In the genomic region with DNA sequence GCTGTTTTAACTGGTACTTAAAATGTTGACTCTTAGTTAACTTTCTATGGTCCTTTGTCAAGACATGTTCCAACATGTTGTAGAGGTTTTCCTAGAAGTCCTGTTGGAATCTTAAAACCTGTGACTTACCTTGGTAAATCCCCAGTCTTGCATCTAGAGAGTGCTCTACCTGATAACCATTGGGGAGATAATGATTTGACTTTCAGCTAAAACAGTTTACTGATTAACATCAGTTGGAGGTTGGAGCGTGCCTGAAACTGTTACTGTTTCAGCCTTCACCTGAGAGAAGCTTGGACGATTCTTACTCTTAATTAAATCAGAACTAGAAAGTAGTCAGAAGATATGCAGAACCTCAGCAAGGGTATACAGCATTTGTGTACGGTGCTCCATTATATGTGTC, we compare ENCODE assay signal across 10 cellular contexts. TPM values are rescaled to one million over a fixed set of nuclear protein-coding genes. Genes with fewer than 3 reads are reported as not detected.
DNase-seq lines count a peak whose midpoint lies in the region; ATAC-seq, FAIRE-seq and TF ChIP-seq lines count a peak whose summit lies in the region.
"Had no signal": no experiment of that assay in that cellular context is flagged by ENCODE, and none has a peak within 500 bp of the region (broad histone marks: within the 10 kb centered on the region; RNA-seq: fewer than 3 reads in every experiment).

No MANE protein-coding gene starts in this region.

- ATAC-seq in A549 (no peak), GM18870 (IDR thresholded peaks at IDR 0.05; ENCODE audit: unreplicated experiment) (peak; percentile 38), HG03460 (IDR thresholded peaks at IDR 0.05; ENCODE audit: unreplicated experiment) (peak; percentile 51), GM21576 (IDR thresholded peaks at IDR 0.05; ENCODE audit: unreplicated experiment) (no peak), sciatic nerve (no peak)
- ATAC-seq: Panc1 had no signal

- peak overlapping the region; percentile 2 for H3K56ac ChIP-seq in H1 (replicated peaks; ENCODE audit: insufficient read length, low read depth, low read length)

- H2BK5ac ChIP-seq in H1 (ENCODE audit: low read depth, low read length): peak overlapping the region; percentile 38; the same call in 1 of the 2 replicates

- H2BK120ac ChIP-seq in H1 (replicated peaks; ENCODE audit: low read depth, low read length): no peak overlapping the region

- no peak overlapping the region for H2BK15ac ChIP-seq in H1 (ENCODE audit: low read length)

- no peak for DNase-seq in A549 (ENCODE audit: low read depth in 1 of 2, low spot score in 1 of 2)
- DNase-seq in H1 (ENCODE audit: low read depth in 1 of 2, low spot score in 2 of 2): no peak
- no peak for DNase-seq in glutamatergic neuron
- no peak for DNase-seq in sciatic nerve (ENCODE audit: low spot score)
- DNase-seq in Caco-2: no peak
- DNase-seq: nucleus accumbens had no signal

- CTCF ChIA-PET in A549 (lab: Yijun Ruan, JAX): interaction anchor here (1.0 to 2.1 kb wide), 3 partner anchors 12 to 282 kb away, joined by 3 to 7 read pairs (median 5); no protein-coding TSS in a partner anchor
- CTCF ChIA-PET in H1 (lab: Charles Lee; ENCODE audit: partially characterized antibody): interaction anchor here (1.0 to 1.7 kb wide), 2 partner anchors 79 to 282 kb away, joined by 4 read pairs; no protein-coding TSS in a partner anchor
- CTCF ChIA-PET in Caco-2 (lab: Charles Lee): no interaction called here

- peaks cover 0 to 4% of the 10 kb centered on the region in 2 experiments for H4K20me1 ChIP-seq in H1 (replicated peaks in 1 of 2; ENCODE audit: control insufficient read depth in 1 of 2, insufficient read depth in 2 of 2, low read length in 2 of 2)

- no peak overlapping the region for H4K91ac ChIP-seq in H1 (replicated peaks; ENCODE audit: insufficient read length, low read length)

- H3K9ac ChIP-seq in H1 (replicated peaks in 1 of 4; ENCODE audit: extremely low read depth in 1 of 4, low read depth in 3 of 4, low read length in 3 of 4): no peak overlapping the region

- intact Hi-C loops in sciatic nerve (cut with DNase I) (no loop called here), Caco-2 (cut with micrococcal nuclease; ENCODE audit: unreplicated experiment) (no loop called here)

- H3K27ac ChIP-seq in A549 (peak overlapping the region; percentile 26 to 44; a peak in 3 of 6 replicates), H1 (ENCODE audit: low read depth, low read length) (0 out of 2 replicates have a peak overlapping the region, but pooled peaks have one; percentile 14)

- TF ChIP-seq EP300 in A549 (IDR thresholded peaks at IDR 0.05) (no peak), H1 (IDR thresholded peaks at IDR 0.05; ENCODE audit: borderline replicate concordance in 1 of 2, low read depth in 2 of 2, low read length in 2 of 2) (no peak)

- H3K27me3 ChIP-seq in H1 (replicated peaks in 1 of 4; ENCODE audit: control insufficient read depth in 3 of 4, extremely low read depth in 1 of 4, insufficient read depth in 3 of 4, low read length in 3 of 4) (no peaks in the 10 kb centered on the region), Caco-2 (replicated peaks; ENCODE audit: control insufficient read depth, insufficient read depth, low read length) (no peaks in the 10 kb centered on the region)

- H2BK20ac ChIP-seq in H1 (ENCODE audit: low read length): no peak overlapping the region

- no peak overlapping the region for H2AFZ ChIP-seq in H1 (ENCODE audit: low read length)

- peaks cover 15% of the 10 kb centered on the region for H3K9me3 ChIP-seq in A549
- H3K9me3 ChIP-seq in H1 (ENCODE audit: insufficient read depth in 2 of 2, low read depth in 1 of 2, low read length in 1 of 2): no peaks in the 10 kb centered on the region
- peaks cover 10% of the 10 kb centered on the region for H3K9me3 ChIP-seq in Caco-2

- H3K79me1 ChIP-seq in H1 (ENCODE audit: low read depth, low read length): peaks cover 8% of the 10 kb centered on the region

- FAIRE-seq in A549 (lab: Jason Lieb, UNC) (no peak), H1 (lab: Jason Lieb, UNC) (no peak)

- no peak overlapping the region for H3K14ac ChIP-seq in H1 (ENCODE audit: insufficient read length)

- H3K36me3 Mint-ChIP-seq in glutamatergic neuron (ENCODE audit: unreplicated experiment) (peaks cover 15% of the 10 kb centered on the region), Caco-2 (ENCODE audit: insufficient read depth, unreplicated experiment) (peaks cover 74% of the 10 kb centered on the region)

- H2BK12ac ChIP-seq in H1 (ENCODE audit: low read depth, low read length): no peak overlapping the region

- POLR2A ChIA-PET in A549 (lab: Yijun Ruan, JAX): interaction anchor here (1.7 kb wide), 1 partner anchor 9 kb away, joined by 10 read pairs; the partner anchor contains the start of gene MDM4
- POLR2A ChIA-PET in H1 (lab: Charles Lee; ENCODE audit: partially characterized antibody): interaction anchor here (1.0 to 6.9 kb wide), 4 partner anchors 9 to 36 kb away, joined by 3 to 54 read pairs (median 4); partner anchors contain the start of gene MDM4
- POLR2A ChIA-PET in Caco-2 (lab: Charles Lee): interaction anchor here (1.1 kb wide), 1 partner anchor 9 kb away, joined by 4 read pairs; the partner anchor contains the start of gene MDM4

- TF ChIP-seq RAD21 in A549 (conservative IDR thresholded peaks at IDR 0.05 in 1 of 2, IDR thresholded peaks at IDR 0.05 in 1 of 2): no peak
- TF ChIP-seq RAD21 in H1 (IDR thresholded peaks at IDR 0.05 in 1 of 2, conservative IDR thresholded peaks at IDR 0.05 in 1 of 2; ENCODE audit: low read depth in 2 of 2, low read length in 2 of 2): no peak

- no peak overlapping the region for H3K4me2 ChIP-seq in A549
- H3K4me2 ChIP-seq in H1 (ENCODE audit: insufficient read depth in 1 of 2, low read depth in 2 of 2, low read length in 2 of 2): no peak overlapping the region

- WGBS in A549 (ENCODE audit: missing lambda C conversion rate): 85% methylated on average over 3 of the region's 3 CpGs
- 92% methylated on average over 3 of the region's 3 CpGs; no CpG with 5 or more reads in 1 of the 2 experiments for WGBS in H1 (ENCODE audit: extremely low coverage in 1 of 2, insufficient coverage in 1 of 2, insufficient read length in 1 of 2, insufficient replicate concordance in 2 of 2, low coverage in 1 of 2, low lambda C conversion rate in 2 of 2, missing lambda C conversion rate in 1 of 2), 2 experiments

- TF ChIP-seq CTCF in A549 (IDR thresholded peaks at IDR 0.05): no peak
- TF ChIP-seq CTCF in H1 (IDR thresholded peaks at IDR 0.05; ENCODE audit: control extremely low read depth in 1 of 3, insufficient read depth in 1 of 3, low read depth in 1 of 3, low read length in 3 of 3): no peak
- no peak for TF ChIP-seq CTCF in glutamatergic neuron (IDR thresholded peaks at IDR 0.05; ENCODE audit: partially characterized antibody, unreplicated experiment)
- TF ChIP-seq CTCF in Caco-2 (IDR thresholded peaks at IDR 0.05; ENCODE audit: insufficient read depth in 1 of 2, low read depth in 1 of 2, low read length in 1 of 2, severe bottlenecking in 1 of 2, unreplicated experiment in 1 of 2): no peak

- H3K23ac ChIP-seq in H1 (ENCODE audit: insufficient read length): no peak overlapping the region

- no peaks in the 10 kb centered on the region for H3K23me2 ChIP-seq in H1 (ENCODE audit: low read depth, low read length)

- no peak overlapping the region for H3K4me3 ChIP-seq in A549
- no peak overlapping the region for H3K4me3 ChIP-seq in H1 (ENCODE audit: extremely low read depth in 1 of 4, insufficient read depth in 2 of 4, low read depth in 3 of 4, low read length in 4 of 4)
- no peak overlapping the region for H3K4me3 ChIP-seq in Caco-2 (ENCODE audit: low read depth, low read length)

- H3K27me3 Mint-ChIP-seq in glutamatergic neuron (ENCODE audit: unreplicated experiment): peaks cover 1% of the 10 kb centered on the region
- no peaks in the 10 kb centered on the region for H3K27me3 Mint-ChIP-seq in Caco-2 (ENCODE audit: insufficient read depth, unreplicated experiment)

- peaks cover 3 to 47% of the 10 kb centered on the region in 2 experiments; a peak in 3 of 4 replicates for H3K79me2 ChIP-seq in H1 (ENCODE audit: control insufficient read depth in 1 of 2, insufficient read depth in 2 of 2, low read length in 2 of 2)

- no peak overlapping the region for H2AK5ac ChIP-seq in H1 (ENCODE audit: low read depth, low read length)

- H4K8ac ChIP-seq in H1 (ENCODE audit: extremely low read depth, insufficient read depth, low read length): no peak overlapping the region

- no peak overlapping the region for H4K5ac ChIP-seq in H1 (ENCODE audit: insufficient read length, low read depth, low read length)

- H3K36me3 ChIP-seq in H1 (ENCODE audit: control insufficient read depth in 2 of 4, insufficient read depth in 4 of 4, low read length in 3 of 4): peaks cover 9 to 30% (median 16%) of the 10 kb centered on the region in 4 experiments
- H3K36me3 ChIP-seq in Caco-2 (ENCODE audit: control insufficient read depth, insufficient read depth, low read length): peaks cover 2% of the 10 kb centered on the region

- H3K4ac ChIP-seq in H1 (replicated peaks; ENCODE audit: insufficient read length, low read depth, low read length): no peak overlapping the region

- TF ChIP-seq POLR2A in A549 (IDR thresholded peaks at IDR 0.05; ENCODE audit: low read length) (no peak), H1 (IDR thresholded peaks at IDR 0.05; ENCODE audit: control extremely low read depth in 1 of 2, low read depth in 2 of 2, low read length in 2 of 2) (no peak)

- no peak overlapping the region for H3K18ac ChIP-seq in H1 (ENCODE audit: extremely low read depth, low read length)

- H3K4me3 Mint-ChIP-seq in glutamatergic neuron (ENCODE audit: unreplicated experiment): no peak overlapping the region
- H3K4me3 Mint-ChIP-seq in Caco-2 (ENCODE audit: unreplicated experiment): no peak overlapping the region

- H3K9me3 Mint-ChIP-seq in glutamatergic neuron (ENCODE audit: unreplicated experiment): peaks cover 4% of the 10 kb centered on the region
- peaks cover 9% of the 10 kb centered on the region for H3K9me3 Mint-ChIP-seq in Caco-2 (ENCODE audit: unreplicated experiment)

- H3K4me1 ChIP-seq in A549 (peaks cover 10% of the 10 kb centered on the region; the same call in 2 of the 3 replicates), H1 (replicated peaks in 1 of 4; ENCODE audit: control insufficient read depth in 3 of 4, insufficient read depth in 4 of 4, low read length in 3 of 4) (peaks cover 0 to 4% (median 0%) of the 10 kb centered on the region in 4 experiments; a peak in 1 of 7 replicates), Caco-2 (0 out of 2 replicates have a peak, but pooled peaks cover 7% of the 10 kb centered on the region)

- no peaks in the 10 kb centered on the region for H3K4me1 Mint-ChIP-seq in glutamatergic neuron (ENCODE audit: low read depth, unreplicated experiment)
- H3K4me1 Mint-ChIP-seq in Caco-2 (ENCODE audit: low read depth, unreplicated experiment): peaks cover 5% of the 10 kb centered on the region

- no TSS peak for BruUV-seq in Caco-2 (replicated peaks; lab: Mats Ljungman, UMichigan)

- H3K27ac Mint-ChIP-seq in glutamatergic neuron (ENCODE audit: unreplicated experiment): no peak overlapping the region
- H3K27ac Mint-ChIP-seq in Caco-2 (ENCODE audit: unreplicated experiment): no peak overlapping the region

RNA-seq across cellular contexts. Expression of gene MDM4, which starts 8.8 kb away (rescaled TPM):
- polyA plus RNA-seq in A549 (2011; rRNA removed): 38.9 and 48.9 TPM in 2 replicates
- 2.7 and 3.4 TPM in 2 replicates for polyA plus RNA-seq in A549 (2012; cell fraction: cytosol; rRNA removed)
- 11.4 and 22.1 TPM in 2 replicates for polyA plus RNA-seq in A549 (2012; cell fraction: nucleus; rRNA removed)
- 4.6 to 5.7 TPM (median 5.7 TPM) in 3 replicates for polyA plus RNA-seq in A549 (2017; fragmentation: RNase III; extraction: RNeasy Plus Mini Kit Qiagen cat#74134 plus additional on column Dnase treatment)
- polyA minus RNA-seq in A549 (2011; rRNA and poly(A)+ RNA removed): 55.7 and 61.1 TPM in 2 replicates
- 81.7 and 84.9 TPM in 2 replicates for total RNA-seq in H1 (2021; fragmentation: NEBNext Ultra II Directional; extraction: Animal tissue kit (Norgen Biotek cat#: 25700))
- polyA plus RNA-seq in H1 (2011; rRNA removed): 10.0 and 10.8 TPM in 2 replicates
- polyA plus RNA-seq in H1 (2011; cell fraction: cytosol; rRNA removed): 12.8 TPM
- 23.1 TPM for polyA plus RNA-seq in H1 (2011; cell fraction: nucleus; rRNA removed)
- 9.8 to 13.2 TPM (median 11.4 TPM) in 4 replicates for polyA plus RNA-seq in H1 (2012, experiment 1 of 2)
- 2.0 TPM for polyA plus RNA-seq in H1 (2012, experiment 2 of 2)
- 20.5 TPM for polyA plus RNA-seq in H1 (2013, experiment 1 of 2)
- 18.6 TPM for polyA plus RNA-seq in H1 (2013, experiment 2 of 2)
- polyA minus RNA-seq in H1 (2011; rRNA and poly(A)+ RNA removed): 75.0 and 83.5 TPM in 2 replicates
- polyA minus RNA-seq in H1 (2011; cell fraction: cytosol; rRNA and poly(A)+ RNA removed): 26.9 TPM
- polyA minus RNA-seq in H1 (2011; cell fraction: nucleus; rRNA and poly(A)+ RNA removed): 109 TPM
- 93.9 TPM for total RNA-seq in glutamatergic neuron (ENCODE audit: unreplicated experiment)
- 157 TPM for total RNA-seq in sciatic nerve
- 56.5 and 58.9 TPM in 2 replicates for total RNA-seq in Caco-2 (2022)

RNA-seq across cellular contexts. Expression of gene PIK3C2B, which starts 30.4 kb away (rescaled TPM):
- polyA plus RNA-seq in A549 (2011; rRNA removed) (9.2 and 13.0 TPM in 2 replicates), A549 (2017; fragmentation: RNase III; extraction: RNeasy Plus Mini Kit Qiagen cat#74134 plus additional on column Dnase treatment) (9.0 to 9.7 TPM (median 9.4 TPM) in 3 replicates), H1 (2011; rRNA removed) (20.4 and 26.0 TPM in 2 replicates)
- polyA plus RNA-seq in A549 (2012; cell fraction: cytosol; rRNA removed): 10.0 and 12.9 TPM in 2 replicates
- 23.4 and 28.2 TPM in 2 replicates for polyA plus RNA-seq in A549 (2012; cell fraction: nucleus; rRNA removed)
- polyA minus RNA-seq in A549 (2011; rRNA and poly(A)+ RNA removed): 25.3 and 29.0 TPM in 2 replicates
- total RNA-seq in H1 (2021; fragmentation: NEBNext Ultra II Directional; extraction: Animal tissue kit (Norgen Biotek cat#: 25700)): 36.7 and 36.9 TPM in 2 replicates
- 15.9 TPM for polyA plus RNA-seq in H1 (2011; cell fraction: cytosol; rRNA removed)
- polyA plus RNA-seq in H1 (2011; cell fraction: nucleus; rRNA removed): 30.4 TPM
- 11.3 to 13.9 TPM (median 12.5 TPM) in 4 replicates for polyA plus RNA-seq in H1 (2012, experiment 1 of 2)
- 8.4 TPM for polyA plus RNA-seq in H1 (2012, experiment 2 of 2)
- polyA plus RNA-seq in H1 (2013, experiment 1 of 2): 8.5 TPM
- polyA plus RNA-seq in H1 (2013, experiment 2 of 2): 7.8 TPM
- polyA minus RNA-seq in H1 (2011; rRNA and poly(A)+ RNA removed): 44.4 and 55.8 TPM in 2 replicates
- polyA minus RNA-seq in H1 (2011; cell fraction: cytosol; rRNA and poly(A)+ RNA removed): 30.4 TPM
- 37.1 TPM for polyA minus RNA-seq in H1 (2011; cell fraction: nucleus; rRNA and poly(A)+ RNA removed)
- total RNA-seq in glutamatergic neuron (ENCODE audit: unreplicated experiment) (156 TPM), sciatic nerve (52.2 TPM), Caco-2 (2022) (24.7 and 28.5 TPM in 2 replicates)

Comparison
In these comparisons a context has a peak if more than half of its experiments do, and no peak if none do; other contexts are left out.
1. ATAC-seq: peak in GM18870 (single experiment) and HG03460 (single experiment); none in A549 (0 of 2), GM21576 (single experiment) and sciatic nerve (single experiment).